11 cellular contexts compared by ENCODE assay signal in the genomic region with DNA sequence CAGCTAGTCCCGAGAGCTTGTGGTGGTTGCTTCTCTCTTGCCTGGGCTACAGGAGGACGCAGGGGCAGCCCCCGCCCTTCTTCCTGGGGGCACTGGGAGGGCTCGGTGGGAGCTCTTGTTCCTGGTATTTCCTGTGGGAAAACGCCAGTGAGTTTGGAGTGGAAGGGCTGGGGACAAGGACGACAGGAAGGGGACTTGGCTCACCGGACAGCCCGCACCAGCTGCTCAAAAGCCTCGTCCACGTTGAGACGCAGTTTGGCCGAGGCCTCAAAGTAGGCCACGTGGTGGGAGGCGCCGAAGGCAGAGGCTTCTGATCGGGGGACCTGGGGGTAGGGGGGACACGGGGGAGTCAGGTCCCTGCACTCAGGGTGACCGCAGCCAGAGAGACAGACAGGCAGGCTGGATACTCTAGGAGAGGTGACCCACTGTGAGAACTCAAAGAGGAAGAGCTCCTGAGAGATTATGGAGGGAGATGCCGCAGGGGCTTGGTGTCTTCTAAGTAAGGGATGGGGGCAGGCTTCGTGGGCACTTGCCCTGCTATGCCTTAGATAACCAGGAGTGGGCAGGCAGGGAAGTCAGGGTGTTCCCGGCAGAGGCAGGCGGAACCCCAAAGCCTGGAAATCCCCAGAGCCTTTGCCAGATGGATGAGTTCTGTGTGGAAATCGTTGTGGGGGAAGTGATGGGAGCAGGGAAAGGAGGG. TPM values are rescaled to one million over a fixed set of nuclear protein-coding genes. Genes with fewer than 3 reads are reported as not detected.
A peak's percentile ranks its signal among the peaks of the same experiment; 100 is the strongest.
DNase-seq lines count a peak whose midpoint lies in the region; ATAC-seq and TF ChIP-seq lines count a peak whose summit lies in the region.
"Had no signal": no experiment of that assay in that cellular context is flagged by ENCODE, and none has a peak within 500 bp of the region (broad histone marks: within the 10 kb centered on the region; RNA-seq: fewer than 3 reads in every experiment).

No MANE protein-coding gene starts in this region.

- H3K9me3 ChIP-seq in T-helper 17 cell (ENCODE audit: control insufficient read depth, low read length, poor library complexity, severe bottlenecking) (no peaks in the 10 kb centered on the region), spleen (no peaks in the 10 kb centered on the region)
- H3K9me3 ChIP-seq: pancreas had no signal

- TF ChIP-seq POLR2A in spleen (IDR thresholded peaks at IDR 0.05), result no peak

- H3K4me1 Mint-ChIP-seq in T-helper 17 cell, result peaks cover 25% of the 10 kb centered on the region

- H3K36me3 Mint-ChIP-seq in T-helper 17 cell (ENCODE audit: low read depth), result no peaks in the 10 kb centered on the region
- H3K36me3 Mint-ChIP-seq: activated naive CD4-positive, alpha-beta T cell treated with anti-CD3 and anti-CD28 coated beads, Interleukin-2, amount 50 U/mL, for 24 hours had no signal

- TF ChIP-seq CTCF in foreskin keratinocyte (conservative IDR thresholded peaks at IDR 0.05) (peak; percentile 40), spleen (IDR thresholded peaks at IDR 0.05 in 8 of 11, conservative IDR thresholded peaks at IDR 0.05 in 3 of 11) (peak in 2 of 11 experiments; percentile 33 to 41)

- no peaks in the 10 kb centered on the region for H3K27me3 Mint-ChIP-seq in T-helper 17 cell
- H3K27me3 Mint-ChIP-seq: activated B cell treated with CpG ODN at 0.5 μM for 24 hours; activated naive CD4-positive, alpha-beta T cell treated with anti-CD3 and anti-CD28 coated beads, Interleukin-2, amount 50 U/mL, for 24 hours had no signal

- H3K36me3 ChIP-seq in spleen, result peaks cover 0 to 8% (median 0%) of the 10 kb centered on the region in 6 donors
- H3K36me3 ChIP-seq: pancreas had no signal

- no peak overlapping the region for H3K4me3 Mint-ChIP-seq in T-helper 17 cell
- H3K4me3 Mint-ChIP-seq: activated B cell treated with CpG ODN at 0.5 μM for 24 hours; activated naive CD4-positive, alpha-beta T cell treated with anti-CD3 and anti-CD28 coated beads, Interleukin-2, amount 50 U/mL, for 24 hours had no signal

- H3K27ac Mint-ChIP-seq in T-helper 17 cell, result peak overlapping the region; percentile 27
- H3K27ac Mint-ChIP-seq: activated B cell treated with CpG ODN at 0.5 μM for 24 hours; activated naive CD4-positive, alpha-beta T cell treated with anti-CD3 and anti-CD28 coated beads, Interleukin-2, amount 50 U/mL, for 24 hours had no signal

- DNase-seq in DMS53 (lab: John Stamatoyannopoulos, UW) (peak; percentile 48), DMS53 treated with DMSO at 0.1 percent for 48 hours (lab: John Stamatoyannopoulos, UW; ENCODE audit: unreplicated experiment) (no peak), T-helper 17 cell (no peak), foreskin keratinocyte (no peak), spleen (no peak), NCI-H1092 (lab: John Stamatoyannopoulos, UW) (no peak), NOMO-1 (lab: John Stamatoyannopoulos, UW; ENCODE audit: unreplicated experiment in 2 of 2) (no peak)
- DNase-seq: activated B cell treated with CpG ODN at 0.5 μM for 24 hours had no signal

- ATAC-seq in T-helper 17 cell (no peak), foreskin keratinocyte (no peak), GM18873 (IDR thresholded peaks at IDR 0.05; ENCODE audit: low FRiP score, unreplicated experiment) (no peak)
- ATAC-seq: pancreas had no signal

- H3K4me3 ChIP-seq in spleen, result no peak overlapping the region
- H3K4me3 ChIP-seq: pancreas had no signal

- 49 to 67% (median 54%) methylated on average over 23 of the region's 23 CpGs for WGBS in spleen, 5 donors

- no peaks in the 10 kb centered on the region for H3K27me3 ChIP-seq in foreskin keratinocyte
- no peaks in the 10 kb centered on the region for H3K27me3 ChIP-seq in spleen (replicated peaks in 1 of 7)
- H3K27me3 ChIP-seq: pancreas had no signal

- H3K27ac ChIP-seq in foreskin keratinocyte (no peak overlapping the region), spleen (peak overlapping the region; percentile 51 to 98 (median 74))
- H3K27ac ChIP-seq: pancreas had no signal

- intact Hi-C loops in spleen (cut with DNase I; ENCODE audit: low total_unique reads), result no loop called here

- no peaks in the 10 kb centered on the region for H3K4me1 ChIP-seq in foreskin keratinocyte
- peaks cover 7 to 89% (median 50%) of the 10 kb centered on the region in 6 donors for H3K4me1 ChIP-seq in spleen

RNA-seq across cellular contexts. Expression of a gene that starts 4.3 kb away (rescaled TPM):
- total RNA-seq in T-helper 17 cell, result 1 to 10 TPM; 6.6 to 9.1 TPM
- 94.5 and 113 TPM in 2 replicates for total RNA-seq in foreskin keratinocyte
- 193 and 266 TPM in 2 replicates for polyA plus RNA-seq in foreskin keratinocyte
- 10 to 100 TPM; 30.9 to 57.6 (median 44.4) TPM for total RNA-seq in spleen
- polyA plus RNA-seq in spleen, result 100 to 1,000 TPM in 1 of 3 donors, 10 to 100 TPM in 2; 66.5 to 106 (median 98.2) TPM

RNA-seq across cellular contexts. Expression of a gene that starts 6.3 kb away (rescaled TPM):
- total RNA-seq in T-helper 17 cell (10 to 100 TPM; 34.1 to 36.3 TPM), foreskin keratinocyte (27.0 and 29.0 TPM in 2 replicates), spleen (10 to 100 TPM; 21.9 to 66.2 (median 57.0) TPM)
- polyA plus RNA-seq in foreskin keratinocyte (36.4 and 36.5 TPM in 2 replicates), spleen (10 to 100 TPM in 1 of 3 donors, 1 to 10 TPM in 2; 7.5 to 21.3 (median 7.6) TPM)

RNA-seq across cellular contexts. Expression of a gene that starts 30.0 kb away (rescaled TPM):
- total RNA-seq in T-helper 17 cell (100 to 1,000 TPM; 162 to 181 TPM), foreskin keratinocyte (115 and 118 TPM in 2 replicates), spleen (100 to 1,000 TPM in 4 of 7 donors, 10 to 100 TPM in 3; 87.9 to 150 (median 127) TPM)
- polyA plus RNA-seq in foreskin keratinocyte (117 and 124 TPM in 2 replicates), spleen (100 to 1,000 TPM; 127 to 294 (median 276) TPM)

RNA-seq across cellular contexts. Expression of a gene that starts 30.1 kb away (rescaled TPM):
- 10 to 100 TPM; 10.2 to 15.6 TPM for total RNA-seq in T-helper 17 cell
- 23.7 and 33.0 TPM in 2 replicates for total RNA-seq in foreskin keratinocyte
- polyA plus RNA-seq in foreskin keratinocyte, result 77.5 and 83.0 TPM in 2 replicates
- 10 to 100 TPM in 6 of 7 donors, 1 to 10 TPM in 1; 7.8 to 26.6 (median 16.3) TPM for total RNA-seq in spleen
- 10 to 100 TPM; 26.5 to 36.7 (median 30.1) TPM for polyA plus RNA-seq in spleen

RNA-seq across cellular contexts. Expression of a gene that starts 41.4 kb away (rescaled TPM):
- total RNA-seq in T-helper 17 cell (10 to 100 TPM; 83.9 to 97.7 TPM), foreskin keratinocyte (307 and 373 TPM in 2 replicates), spleen (100 to 1,000 TPM; 108 to 136 (median 115) TPM)
- polyA plus RNA-seq in foreskin keratinocyte (402 and 466 TPM in 2 replicates), spleen (100 to 1,000 TPM; 114 to 175 (median 134) TPM)
